ENCODE assay signal across 39 cellular contexts in genomic region chr14:76656592-76656991, GRCh38.
"Had no signal": no experiment of that assay in that cellular context is flagged by ENCODE, and none has a peak within 500 bp of the region (broad histone marks: within the 10 kb centered on the region; RNA-seq: fewer than 3 reads in every experiment).

No MANE protein-coding gene starts in this region.

- ATAC-seq: activated naive CD4-positive, alpha-beta T cell treated with anti-CD3 and anti-CD28 coated beads, Interleukin-2, amount 50 U/mL, for 72 hours; activated naive CD8-positive, alpha-beta T cell treated with anti-CD3 and anti-CD28 coated beads, Interleukin-2, amount 50 U/mL, for 24 hours; activated T-cell treated with anti-CD3 and anti-CD28 coated beads, Interleukin-2, amount 50 U/mL, for 4 hours; activated T-cell treated with anti-CD3 and anti-CD28 coated beads, Interleukin-2, amount 50 U/mL, for 72 hours; activated T-helper 17 cell treated with anti-CD3 and anti-CD28 coated beads, Interleukin-2, amount 50 U/mL, for 72 hours; body of pancreas had no signal

- H3K36me3 ChIP-seq: adrenal gland, ascending aorta, brain microvascular endothelial cell, breast epithelium, cardiac muscle cell had no signal

- H3K4me3 Mint-ChIP-seq: activated naive CD4-positive, alpha-beta T cell treated with anti-CD3 and anti-CD28 coated beads for 36 hours; activated naive CD4-positive, alpha-beta T cell treated with anti-CD3 and anti-CD28 coated beads, Interleukin-2, amount 10 ng/mL, durations not matched to agents 7 days and 5 days; activated naive CD4-positive, alpha-beta T cell treated with anti-CD3 and anti-CD28 coated beads, Interleukin-2, amount 50 U/mL, for 24 hours; activated naive CD8-positive, alpha-beta T cell; activated naive CD8-positive, alpha-beta T cell treated with anti-CD3 and anti-CD28 coated beads for 36 hours; activated naive CD8-positive, alpha-beta T cell treated with anti-CD3 and anti-CD28 coated beads, Interleukin-2, amount 10 ng/mL, durations not matched to agents 7 days and 5 days; activated naive CD8-positive, alpha-beta T cell treated with anti-CD3 and anti-CD28 coated beads, Interleukin-2, amount 50 U/mL, for 24 hours; activated T-cell treated with anti-CD3 and anti-CD28 coated beads, Interleukin-2, amount 50 U/mL, for 24 hours; activated T-cell treated with anti-CD3 and anti-CD28 coated beads, Interleukin-2, amount 50 U/mL, for 4 hours; activated T-cell treated with anti-CD3 and anti-CD28 coated beads, Interleukin-2, amount 50 U/mL, for 72 hours; activated T-helper 1 cell treated with anti-CD3 and anti-CD28 coated beads, Interleukin-12 subunit alpha, Interleukin-12 subunit beta, Interleukin-2, Interleukin-4 antibody, amounts not matched to agents 30 ng/mL and 10 ng/mL and 1 ng/mL, durations not matched to agents 14 hours and 24 hours and 36 hours; activated T-helper 17 cell treated with anti-CD3 and anti-CD28 coated beads, Interleukin-2, amount 50 U/mL, for 72 hours; brain; central memory CD8-positive, alpha-beta T cell had no signal

- H3K4me1 Mint-ChIP-seq: activated naive CD4-positive, alpha-beta T cell treated with anti-CD3 and anti-CD28 coated beads, Interleukin-2, amount 10 ng/mL, durations not matched to agents 7 days and 5 days; activated naive CD4-positive, alpha-beta T cell treated with anti-CD3 and anti-CD28 coated beads, Interleukin-2, amount 50 U/mL, for 24 hours; activated naive CD8-positive, alpha-beta T cell treated with anti-CD3 and anti-CD28 coated beads for 36 hours; activated naive CD8-positive, alpha-beta T cell treated with anti-CD3 and anti-CD28 coated beads, Interleukin-2, amount 10 ng/mL, durations not matched to agents 7 days and 5 days; activated naive CD8-positive, alpha-beta T cell treated with anti-CD3 and anti-CD28 coated beads, Interleukin-2, amount 50 U/mL, for 24 hours; activated T-helper 17 cell treated with anti-CD3 and anti-CD28 coated beads, Interleukin-2, amount 50 U/mL, for 72 hours; central memory CD8-positive, alpha-beta T cell had no signal

- H3K27me3 ChIP-seq: adrenal gland, ascending aorta, body of pancreas, brain microvascular endothelial cell, breast epithelium, cardiac muscle cell had no signal

- DNase-seq: activated effector memory CD4-positive, alpha-beta T cell treated with anti-CD3 and anti-CD28 coated beads, Interleukin-2, amount 50 U/mL, for 16 hours; activated effector memory CD4-positive, alpha-beta T cell treated with Interleukin-2 at 50 U/mL for 16 hours; activated gamma-delta T cell; activated gamma-delta T cell treated with Interleukin-2 at 50 U/mL for 16 hours; activated naive CD4-positive, alpha-beta T cell; activated naive CD4-positive, alpha-beta T cell treated with anti-CD3 and anti-CD28 coated beads for 36 hours; activated naive CD4-positive, alpha-beta T cell treated with anti-CD3 and anti-CD28 coated beads, Interleukin-2, amount 10 ng/mL, durations not matched to agents 7 days and 5 days; activated naive CD4-positive, alpha-beta T cell treated with anti-CD3 and anti-CD28 coated beads, Interleukin-2, amount 50 U/mL, for 16 hours; activated naive CD4-positive, alpha-beta T cell treated with Interleukin-2 at 50 U/mL for 16 hours; activated naive CD8-positive, alpha-beta T cell treated with anti-CD3 and anti-CD28 coated beads for 36 hours; activated naive CD8-positive, alpha-beta T cell treated with anti-CD3 and anti-CD28 coated beads, Interleukin-2, amount 10 ng/mL, durations not matched to agents 7 days and 5 days; activated naive CD8-positive, alpha-beta T cell treated with anti-CD3 and anti-CD28 coated beads, Interleukin-2, amount 50 U/mL, for 24 hours; activated T-cell treated with anti-CD3 and anti-CD28 coated beads, Interleukin-2, amount 50 U/mL, for 24 hours; activated T-cell treated with anti-CD3 and anti-CD28 coated beads, Interleukin-2, amount 50 U/mL, for 4 hours; activated T-cell treated with anti-CD3 and anti-CD28 coated beads, Interleukin-2, amount 50 U/mL, for 48 hours; activated T-cell treated with anti-CD3 and anti-CD28 coated beads, Interleukin-2, amount 50 U/mL, for 72 hours; adrenal gland; amniotic stem cell; amygdala; anterior cingulate cortex; aorta; body of pancreas; brain microvascular endothelial cell; caudate nucleus; central memory CD4-positive, alpha-beta T cell; cerebellar nuclear complex had no signal

- H3K36me3 Mint-ChIP-seq: activated naive CD4-positive, alpha-beta T cell treated with anti-CD3 and anti-CD28 coated beads, Interleukin-2, amount 10 ng/mL, durations not matched to agents 7 days and 5 days; activated naive CD4-positive, alpha-beta T cell treated with anti-CD3 and anti-CD28 coated beads, Interleukin-2, amount 50 U/mL, for 24 hours; activated naive CD8-positive, alpha-beta T cell; activated naive CD8-positive, alpha-beta T cell treated with anti-CD3 and anti-CD28 coated beads for 36 hours; activated naive CD8-positive, alpha-beta T cell treated with anti-CD3 and anti-CD28 coated beads, Interleukin-2, amount 10 ng/mL, durations not matched to agents 7 days and 5 days had no signal

- FAIRE-seq: astrocyte, bronchial epithelial cell had no signal

- H3K4me1 ChIP-seq: adrenal gland, ascending aorta, body of pancreas, breast epithelium had no signal

- H3K27ac ChIP-seq: adrenal gland, ascending aorta, body of pancreas, brain microvascular endothelial cell, breast epithelium, cardiac muscle cell had no signal

- H3K27ac Mint-ChIP-seq: activated naive CD4-positive, alpha-beta T cell treated with anti-CD3 and anti-CD28 coated beads for 36 hours; activated naive CD4-positive, alpha-beta T cell treated with anti-CD3 and anti-CD28 coated beads, Interleukin-2, amount 10 ng/mL, durations not matched to agents 7 days and 5 days; activated naive CD4-positive, alpha-beta T cell treated with anti-CD3 and anti-CD28 coated beads, Interleukin-2, amount 50 U/mL, for 24 hours; activated naive CD4-positive, alpha-beta T cell treated with anti-CD3 and anti-CD28 coated beads, Interleukin-2, amount 50 U/mL, for 72 hours; activated naive CD8-positive, alpha-beta T cell; activated naive CD8-positive, alpha-beta T cell treated with anti-CD3 and anti-CD28 coated beads for 36 hours; activated naive CD8-positive, alpha-beta T cell treated with anti-CD3 and anti-CD28 coated beads, Interleukin-2, amount 10 ng/mL, durations not matched to agents 7 days and 5 days; activated naive CD8-positive, alpha-beta T cell treated with anti-CD3 and anti-CD28 coated beads, Interleukin-2, amount 50 U/mL, for 24 hours; activated T-cell treated with anti-CD3 and anti-CD28 coated beads, Interleukin-2, amount 50 U/mL, for 24 hours; activated T-cell treated with anti-CD3 and anti-CD28 coated beads, Interleukin-2, amount 50 U/mL, for 72 hours; activated T-helper 1 cell treated with anti-CD3 and anti-CD28 coated beads, Interleukin-12 subunit alpha, Interleukin-12 subunit beta, Interleukin-2, Interleukin-4 antibody, amounts not matched to agents 30 ng/mL and 10 ng/mL and 1 ng/mL, durations not matched to agents 14 hours and 24 hours and 36 hours; activated T-helper 17 cell treated with anti-CD3 and anti-CD28 coated beads, Interleukin-2, amount 50 U/mL, for 72 hours; activated T-helper 2 cell treated with anti-CD3 and anti-CD28 coated beads, Interferon-gamma antibody, Interleukin-2, Interleukin-4, amounts not matched to agents 10 μg/mL and 5 μg/mL and 100 μg/mL, durations not matched to agents 14 hours and 24 hours and 36 hours; brain had no signal

- H3K9me3 Mint-ChIP-seq: central memory CD8-positive, alpha-beta T cell had no signal

- H3K4me3 ChIP-seq: adrenal gland, ascending aorta, body of pancreas, breast epithelium, cardiac muscle cell had no signal
